In genomic region chr1:116668277-116668676, GRCh38 we compare ENCODE assay signal across 11 cellular contexts. TPM values are rescaled to one million over a fixed set of nuclear protein-coding genes. Genes with fewer than 3 reads are reported as not detected.
DNase-seq lines count a peak whose midpoint lies in the region; ATAC-seq and TF ChIP-seq lines count a peak whose summit lies in the region.
"Had no signal": no experiment of that assay in that cellular context is flagged by ENCODE, and none has a peak within 500 bp of the region (broad histone marks: within the 10 kb centered on the region; RNA-seq: fewer than 3 reads in every experiment).

No MANE protein-coding gene starts in this region.

- in situ Hi-C loops in Panc1 (cut with HindIII; ENCODE audit: low pct_unique_long_range_greater_than_20kb, low sequenced_read_pairs) = no loop called here

- CTCF ChIA-PET in Panc1 (lab: Charles Lee) = no interaction called here

- POLR2A ChIA-PET in Panc1 (lab: Charles Lee) = no interaction called here

- H3K14ac ChIP-seq in neuronal stem cell (ENCODE audit: low read length) = no peak overlapping the region

- no peak overlapping the region for H4K91ac ChIP-seq in neuronal stem cell (ENCODE audit: low read depth, low read length, poor library complexity)

- no peak overlapping the region for H4K8ac ChIP-seq in neuronal stem cell (ENCODE audit: low read depth, low read length)

- DNase-seq in Panc1 (ENCODE audit: low read depth, low spot score) (no peak), endodermal cell (no peak), neuronal stem cell (ENCODE audit: low spot score) (no peak), OCI-M2 (lab: John Stamatoyannopoulos, UW; ENCODE audit: unreplicated experiment) (no peak), NCI-H146 treated with DMSO at 0.1 percent for 48 hours (lab: John Stamatoyannopoulos, UW; ENCODE audit: unreplicated experiment) (no peak)
- DNase-seq in stimulated activated CD4-positive, alpha-beta T cell treated with anti-CD3 and anti-CD28 coated beads, Interleukin-2, amount 100 ng/mL, for 48 hours = no peak
- DNase-seq: NK-92 treated with Interleukin-12 subunit alpha and Interleukin-12 subunit beta, amount 100 ng/mL, for 24 hours had no signal

- H3K4ac ChIP-seq in neuronal stem cell (ENCODE audit: low read length) = no peak overlapping the region

- H3K9me3 Mint-ChIP-seq in endodermal cell = peaks cover 2% of the 10 kb centered on the region

- no peaks in the 10 kb centered on the region for H3K4me1 ChIP-seq in ES-I3 (ENCODE audit: insufficient read depth, low read length)
- H3K4me1 ChIP-seq in Panc1 (ENCODE audit: control insufficient read depth, insufficient read depth, low read length) = peaks cover 5% of the 10 kb centered on the region
- H3K4me1 ChIP-seq in endodermal cell (ENCODE audit: control insufficient read depth, insufficient read depth, low read length) = peaks cover 5% of the 10 kb centered on the region
- H3K4me1 ChIP-seq in neuronal stem cell (ENCODE audit: control insufficient read depth in 2 of 2, insufficient read depth in 1 of 2, low read depth in 1 of 2, low read length in 2 of 2) = peaks cover 3 to 17% of the 10 kb centered on the region in 2 donors
- H3K4me1 ChIP-seq: prostate gland had no signal

- H3K27ac Mint-ChIP-seq in endodermal cell = no peak overlapping the region

- H3K18ac ChIP-seq in neuronal stem cell (ENCODE audit: low read length) = no peak overlapping the region

- TF ChIP-seq CTCF in Panc1 (IDR thresholded peaks at IDR 0.05) (no peak), endodermal cell (conservative IDR thresholded peaks at IDR 0.05) (no peak)

- H3K9me3 ChIP-seq in ES-I3 (ENCODE audit: control insufficient read depth, insufficient read depth, low read length) (no peaks in the 10 kb centered on the region), Panc1 (ENCODE audit: control insufficient read depth, insufficient read depth, low read depth, low read length) (no peaks in the 10 kb centered on the region), endodermal cell (ENCODE audit: control insufficient read depth, low read length) (no peaks in the 10 kb centered on the region), neuronal stem cell (replicated peaks in 1 of 2; ENCODE audit: control insufficient read depth in 2 of 2, insufficient read depth in 1 of 2, low read depth in 1 of 2, low read length in 2 of 2) (no peaks in the 10 kb centered on the region)
- H3K9me3 ChIP-seq: HAP-1, prostate gland, vagina had no signal

- H3K79me1 ChIP-seq in neuronal stem cell (ENCODE audit: low read depth, low read length) = peaks cover 3% of the 10 kb centered on the region

- no peak overlapping the region for H3K23ac ChIP-seq in neuronal stem cell (ENCODE audit: low read depth, low read length, poor library complexity)

- H3K27me3 ChIP-seq in Panc1 (ENCODE audit: control insufficient read depth, insufficient read depth, low read length) (peaks cover 2% of the 10 kb centered on the region; the same call in 1 of the 2 replicates), endodermal cell (ENCODE audit: control insufficient read depth, insufficient read depth, low read length, poor library complexity, severe bottlenecking) (peaks cover 10% of the 10 kb centered on the region), neuronal stem cell (ENCODE audit: control insufficient read depth in 3 of 3, insufficient read depth in 3 of 3, low read depth in 1 of 3, low read length in 3 of 3) (peaks cover 0 to 52% (median 5%) of the 10 kb centered on the region in 3 experiments)
- H3K27me3 ChIP-seq: vagina had no signal

- H3K4me3 ChIP-seq in Panc1 (ENCODE audit: low read depth in 2 of 2, low read length in 2 of 2) (peak overlapping the region; percentile 56 to 64; a peak in 3 of 4 replicates), endodermal cell (ENCODE audit: low read length) (peak overlapping the region; percentile 93), neuronal stem cell (ENCODE audit: low read length in 2 of 2) (no peak overlapping the region)

- intact Hi-C loops in Panc1 (cut with micrococcal nuclease; ENCODE audit: unreplicated experiment) = no loop called here

- H2AFZ ChIP-seq in neuronal stem cell (ENCODE audit: low read length) = no peak overlapping the region

- H3K36me3 ChIP-seq in ES-I3 (ENCODE audit: insufficient read depth, low read length) (no peaks in the 10 kb centered on the region), Panc1 (ENCODE audit: control insufficient read depth, insufficient read depth, low read length) (no peaks in the 10 kb centered on the region; the same call in 1 of the 2 replicates), endodermal cell (ENCODE audit: control insufficient read depth, insufficient read depth, low read length) (no peaks in the 10 kb centered on the region), neuronal stem cell (replicated peaks in 1 of 2; ENCODE audit: control insufficient read depth in 2 of 2, insufficient read depth in 2 of 2, low read length in 2 of 2) (no peaks in the 10 kb centered on the region)
- H3K36me3 ChIP-seq: HAP-1, prostate gland, vagina had no signal

- no peak overlapping the region for H2AK5ac ChIP-seq in neuronal stem cell (ENCODE audit: low read depth, low read length)

- H3K27ac ChIP-seq in Panc1 (ENCODE audit: low read length) (no peak overlapping the region), endodermal cell (ENCODE audit: low read depth, low read length) (no peak overlapping the region), neuronal stem cell (replicated peaks; ENCODE audit: low read length) (no peak overlapping the region)

- H3K4me2 ChIP-seq in neuronal stem cell (ENCODE audit: insufficient read depth, low read length, poor library complexity, severe bottlenecking) = peak overlapping the region; percentile 50

- H3K9ac ChIP-seq in ES-I3 (ENCODE audit: low read depth, low read length) (peak overlapping the region; percentile 88; the same call in 1 of the 2 replicates), endodermal cell (ENCODE audit: extremely low read depth, low read length, poor library complexity, severe bottlenecking) (no peak overlapping the region), neuronal stem cell (ENCODE audit: low read depth, low read length, poor library complexity) (no peak overlapping the region)

- no peak overlapping the region for H2BK15ac ChIP-seq in neuronal stem cell (ENCODE audit: low read length)

- peak overlapping the region; percentile 73 for H3K4me3 Mint-ChIP-seq in endodermal cell

- no TSS peak for BruUV-seq in Panc1 (replicated peaks; lab: Mats Ljungman, UMichigan)

- H2BK5ac ChIP-seq in neuronal stem cell (ENCODE audit: low read length) = no peak overlapping the region

- H2BK120ac ChIP-seq in neuronal stem cell (ENCODE audit: low read depth, low read length) = no peak overlapping the region

- H2BK12ac ChIP-seq in neuronal stem cell (ENCODE audit: low read length) = no peak overlapping the region

- ATAC-seq in Panc1 = no peak

- H3K4me1 Mint-ChIP-seq in endodermal cell = peaks cover 33% of the 10 kb centered on the region

- peaks cover 24% of the 10 kb centered on the region for H3K27me3 Mint-ChIP-seq in endodermal cell (ENCODE audit: insufficient read depth)

- peaks cover 5% of the 10 kb centered on the region for H3K36me3 Mint-ChIP-seq in endodermal cell (ENCODE audit: low read depth)

- 50 to 91% methylated on average over 1 to 7 of the region's 7 CpGs for WGBS in endodermal cell (ENCODE audit: insufficient coverage in 1 of 2, insufficient read length in 1 of 2), 2 experiments
- no CpG with 5 or more reads among the region's 7 CpGs for WGBS in neuronal stem cell (ENCODE audit: extremely low coverage in 2 of 2, insufficient read length in 2 of 2, insufficient replicate concordance in 1 of 2), 2 donors

RNA-seq across cellular contexts. Expression of gene IGSF3, which starts 0.7 kb away (rescaled TPM):
- total RNA-seq in Panc1 (2021; ENCODE audit: unreplicated experiment) (9.3 TPM), endodermal cell (10 to 100 TPM; 35.0 to 36.7 TPM)
- polyA plus RNA-seq in Panc1 (2012; ENCODE audit: insufficient read length) = 10.1 TPM
- 37.0 TPM for polyA plus RNA-seq in endodermal cell (2013, experiment 1 of 2)
- 39.5 TPM for polyA plus RNA-seq in endodermal cell (2013, experiment 2 of 2)
- polyA plus RNA-seq in neuronal stem cell (2013, experiment 1 of 2) = 12.7 TPM
- 13.8 TPM for polyA plus RNA-seq in neuronal stem cell (2013, experiment 2 of 2)

Comparison
In these comparisons a context has a peak if more than half of its experiments do, and no peak if none do; other contexts are left out.
1. H3K4me3 ChIP-seq: peak in Panc1 (2 of 2) and endodermal cell (single experiment); none in neuronal stem cell (0 of 2).